In the genomic region with DNA sequence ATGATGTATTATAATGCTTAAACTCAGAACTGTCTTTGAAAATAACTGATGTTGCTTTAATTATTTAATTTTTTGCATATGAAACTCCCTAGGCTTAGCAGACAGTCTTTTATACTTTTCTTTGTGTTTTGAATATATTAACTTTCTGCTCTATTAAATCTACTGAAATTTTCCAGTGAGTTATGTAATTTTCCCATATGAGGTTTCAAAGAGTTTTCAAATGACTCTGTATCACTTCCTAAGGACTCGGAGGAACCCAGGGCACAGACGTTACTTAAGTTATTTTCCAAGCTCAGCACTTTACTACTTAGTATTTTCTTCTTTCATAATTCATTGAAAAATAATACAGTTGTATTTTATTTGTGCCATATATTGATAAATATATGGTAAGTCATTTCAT, we compare ENCODE assay signal across 8 cellular contexts.
"Had no signal": no experiment of that assay in that cellular context is flagged by ENCODE, and none has a peak within 500 bp of the region (broad histone marks: within the 10 kb centered on the region; RNA-seq: fewer than 3 reads in every experiment).

No MANE protein-coding gene starts in this region.

- H3K36me3 ChIP-seq: HAP-1 had no signal

- H3K9ac ChIP-seq: GM23248 had no signal

- H3K4me3 ChIP-seq: GM23248, HAP-1, K562 had no signal

- H3K4me3 Mint-ChIP-seq: HFFc6 had no signal

- H3K27ac Mint-ChIP-seq: HFFc6 had no signal

- ATAC-seq: HCT116, K562 had no signal

- H3K9me3 ChIP-seq: HAP-1 had no signal

- H3K9me3 Mint-ChIP-seq: HFFc6 had no signal

- H3K27ac ChIP-seq: GM23248 had no signal

- DNase-seq: GM23248, GOT3, H7, HFFc6, IMR-90 had no signal
